In genomic region chr2:73830871-73831401, GRCh38 we compare ENCODE assay signal across 8 cellular contexts. TPM values are rescaled to one million over a fixed set of nuclear protein-coding genes. Genes with fewer than 3 reads are reported as not detected.
DNase-seq lines count a peak whose midpoint lies in the region; ATAC-seq and TF ChIP-seq lines count a peak whose summit lies in the region.

No MANE protein-coding gene starts in this region.

- no peaks in the 10 kb centered on the region for H3K9me2 ChIP-seq in MM.1S (replicated peaks; ENCODE audit: insufficient read depth, low read length)

- H3K9me3 Mint-ChIP-seq in activated T-cell treated with anti-CD3 and anti-CD28 coated beads, Interleukin-2, amount 50 U/mL, for 72 hours = no peaks in the 10 kb centered on the region
- H3K9me3 Mint-ChIP-seq in glutamatergic neuron (ENCODE audit: unreplicated experiment) = peaks cover 6% of the 10 kb centered on the region

- peaks cover 59% of the 10 kb centered on the region for H3K4me1 Mint-ChIP-seq in activated T-cell treated with anti-CD3 and anti-CD28 coated beads, Interleukin-2, amount 50 U/mL, for 72 hours (ENCODE audit: low read depth)
- peaks cover 14% of the 10 kb centered on the region for H3K4me1 Mint-ChIP-seq in glutamatergic neuron (ENCODE audit: low read depth, unreplicated experiment)

- peak overlapping the region; percentile 90 to 98 for H3K4me3 Mint-ChIP-seq in activated T-cell treated with anti-CD3 and anti-CD28 coated beads, Interleukin-2, amount 50 U/mL, for 72 hours
- peak overlapping the region; percentile 27 for H3K4me3 Mint-ChIP-seq in glutamatergic neuron (ENCODE audit: unreplicated experiment)

- H4K20me1 ChIP-seq in MM.1S (ENCODE audit: insufficient read depth, low read length) = no peaks in the 10 kb centered on the region

- no peak overlapping the region for H2AFZ ChIP-seq in MM.1S (ENCODE audit: low read length)

- H3K27me3 Mint-ChIP-seq in activated T-cell treated with anti-CD3 and anti-CD28 coated beads, Interleukin-2, amount 50 U/mL, for 72 hours (ENCODE audit: low read depth) = no peaks in the 10 kb centered on the region
- peaks cover 4% of the 10 kb centered on the region for H3K27me3 Mint-ChIP-seq in glutamatergic neuron (ENCODE audit: unreplicated experiment)

- ATAC-seq in activated T-cell treated with anti-CD3 and anti-CD28 coated beads, Interleukin-2, amount 50 U/mL, for 72 hours (replicated peaks in 1 of 2) = peak; percentile 81 to 83
- no peak for ATAC-seq in HG03565 (IDR thresholded peaks at IDR 0.05; ENCODE audit: unreplicated experiment)

- H3K27ac Mint-ChIP-seq in activated T-cell treated with anti-CD3 and anti-CD28 coated beads, Interleukin-2, amount 50 U/mL, for 72 hours = peak overlapping the region; percentile 98
- H3K27ac Mint-ChIP-seq in glutamatergic neuron (ENCODE audit: unreplicated experiment) = no peak overlapping the region

- peaks cover 14 to 29% of the 10 kb centered on the region in 2 donors for H3K36me3 Mint-ChIP-seq in activated T-cell treated with anti-CD3 and anti-CD28 coated beads, Interleukin-2, amount 50 U/mL, for 72 hours (ENCODE audit: insufficient read depth in 2 of 2)
- no peaks in the 10 kb centered on the region for H3K36me3 Mint-ChIP-seq in glutamatergic neuron (ENCODE audit: unreplicated experiment)

- peaks cover 17% of the 10 kb centered on the region for H3K4me1 ChIP-seq in stomach smooth muscle (ENCODE audit: control insufficient read depth, insufficient read depth, low read length)
- H3K4me1 ChIP-seq in MM.1S (ENCODE audit: low read length) = peaks cover 15% of the 10 kb centered on the region

- 0 out of 2 replicates have a peak, but pooled peaks cover 5% of the 10 kb centered on the region for H3F3A ChIP-seq in MM.1S (ENCODE audit: insufficient read depth, low read length)

- H3K27me3 ChIP-seq in stomach smooth muscle (ENCODE audit: control insufficient read depth in 1 of 2, insufficient read depth in 2 of 2, low read length in 2 of 2) = no peaks in the 10 kb centered on the region
- H3K27me3 ChIP-seq in MM.1S (replicated peaks; ENCODE audit: insufficient read depth, low read length) = no peaks in the 10 kb centered on the region

- peaks cover 0 to 2% of the 10 kb centered on the region in 2 donors for H3K36me3 ChIP-seq in stomach smooth muscle (ENCODE audit: control insufficient read depth in 2 of 2, insufficient read depth in 2 of 2, low read length in 2 of 2)
- peaks cover 19% of the 10 kb centered on the region for H3K36me3 ChIP-seq in MM.1S (replicated peaks; ENCODE audit: insufficient read depth, low read length)

- H3K4me3 ChIP-seq in stomach smooth muscle (ENCODE audit: low read length in 2 of 2) (no peak overlapping the region), MM.1S (ENCODE audit: low read length) (no peak overlapping the region)

- DNase-seq in activated T-cell treated with anti-CD3 and anti-CD28 coated beads for 24 hours (ENCODE audit: low read depth) (peak; percentile 42), glutamatergic neuron (no peak), MM.1S (no peak), DMS 273 (lab: John Stamatoyannopoulos, UW; ENCODE audit: unreplicated experiment) (no peak)
- DNase-seq in activated T-cell treated with anti-CD3 and anti-CD28 coated beads, Interleukin-2, amount 50 U/mL, for 1 hour = no peak
- peak; percentile 45 to 47 for DNase-seq in activated T-cell treated with anti-CD3 and anti-CD28 coated beads, Interleukin-2, amount 50 U/mL, for 72 hours

- H3K79me2 ChIP-seq in MM.1S (ENCODE audit: low read length) = peaks cover 36% of the 10 kb centered on the region

- no peak overlapping the region for H3K9ac ChIP-seq in stomach smooth muscle (ENCODE audit: low read length in 2 of 2)
- no peak overlapping the region for H3K9ac ChIP-seq in MM.1S (ENCODE audit: low read length)

- no peak overlapping the region for H3K4me2 ChIP-seq in MM.1S (ENCODE audit: low read depth, low read length)

- H3K9me3 ChIP-seq in stomach smooth muscle (ENCODE audit: control insufficient read depth in 2 of 2, low read length in 2 of 2) (no peaks in the 10 kb centered on the region), MM.1S (replicated peaks; ENCODE audit: insufficient read depth, low read length) (no peaks in the 10 kb centered on the region)

- peak overlapping the region; percentile 26 for H3K27ac ChIP-seq in stomach smooth muscle (ENCODE audit: low read length)
- no peak overlapping the region for H3K27ac ChIP-seq in MM.1S (ENCODE audit: low read length)

- TF ChIP-seq CTCF in glutamatergic neuron (IDR thresholded peaks at IDR 0.05; ENCODE audit: partially characterized antibody, unreplicated experiment) (no peak), MM.1S (IDR thresholded peaks at IDR 0.05; ENCODE audit: low read length) (no peak)

RNA-seq across cellular contexts. Expression of gene STAMBP, which starts 2.2 kb away (rescaled TPM):
- 100 to 1,000 TPM; 101 to 107 TPM for total RNA-seq in activated T-cell treated with anti-CD3 and anti-CD28 coated beads, Interleukin-2, amount 50 U/mL, for 72 hours
- 48.9 TPM for total RNA-seq in glutamatergic neuron (ENCODE audit: unreplicated experiment)

RNA-seq across cellular contexts. Expression of gene C2orf78, which starts 47.0 kb away (rescaled TPM):
- total RNA-seq in activated T-cell treated with anti-CD3 and anti-CD28 coated beads, Interleukin-2, amount 50 U/mL, for 72 hours = not detected
- total RNA-seq in glutamatergic neuron (ENCODE audit: unreplicated experiment) = not detected

RNA-seq across cellular contexts. Expression of gene DUSP11, which starts 51.0 kb away (rescaled TPM):
- total RNA-seq in activated T-cell treated with anti-CD3 and anti-CD28 coated beads, Interleukin-2, amount 50 U/mL, for 72 hours = 10 to 100 TPM; 35.1 to 35.8 TPM
- 20.8 TPM for total RNA-seq in glutamatergic neuron (ENCODE audit: unreplicated experiment)

Comparison
In these comparisons a context has a peak if more than half of its experiments do, and no peak if none do; other contexts are left out.
1. DNase-seq: peak in activated T-cell treated with anti-CD3 and anti-CD28 coated beads for 24 hours (single experiment) and activated T-cell treated with anti-CD3 and anti-CD28 coated beads, Interleukin-2, amount 50 U/mL, for 72 hours (2 of 2); none in activated T-cell treated with anti-CD3 and anti-CD28 coated beads, Interleukin-2, amount 50 U/mL, for 1 hour (single experiment), glutamatergic neuron (single experiment), MM.1S (single experiment) and DMS 273 (single experiment).